ENCODE assay signal across 12 cellular contexts in genomic region chr14:70403335-70403734, GRCh38. TPM values are rescaled to one million over a fixed set of nuclear protein-coding genes. Genes with fewer than 3 reads are reported as not detected.
DNase-seq lines count a peak whose midpoint lies in the region; FAIRE-seq and TF ChIP-seq lines count a peak whose summit lies in the region.
"Not testable (repeated sequence)": the region's sequence is repeated elsewhere in the genome, so short reads cannot be mapped to it uniquely, and the experiment has no call there.
"Had no signal": no experiment of that assay in that cellular context is flagged by ENCODE, and none has a peak within 500 bp of the region (broad histone marks: within the 10 kb centered on the region; RNA-seq: fewer than 3 reads in every experiment).

No MANE protein-coding gene starts in this region.

- not testable (repeated sequence) for H3K9me3 Mint-ChIP-seq in nephron

- TF ChIP-seq POLR2A in endothelial cell of umbilical vein (IDR thresholded peaks at IDR 0.05; ENCODE audit: low read depth, low read length) = not testable (repeated sequence)

- H3K36me3 ChIP-seq in endothelial cell of umbilical vein (ENCODE audit: control insufficient read depth in 2 of 2, extremely low read depth in 1 of 2, insufficient read depth in 2 of 2, low read length in 2 of 2); hepatocyte (replicated peaks; ENCODE audit: insufficient read depth, low read depth); small intestine (ENCODE audit: control insufficient read depth in 2 of 2, insufficient read depth in 2 of 2, low read length in 2 of 2): not testable (repeated sequence)

- WGBS in hepatocyte (ENCODE audit: low lambda C conversion rate, missing lambda C conversion rate) = 39% methylated on average over 4 of the region's 4 CpGs
- WGBS in small intestine, 3 donors = 14 to 56% (median 46%) methylated on average over 4 of the region's 4 CpGs

- BruUV-seq in endothelial cell of umbilical vein (replicated peaks; lab: Mats Ljungman, UMichigan) = not testable (repeated sequence)

- H3K4me1 ChIP-seq in endothelial cell of umbilical vein (ENCODE audit: control insufficient read depth, extremely low read depth, insufficient read depth, low read length); hepatocyte (ENCODE audit: insufficient read depth); small intestine (ENCODE audit: control insufficient read depth in 2 of 2, insufficient read depth in 1 of 2, low read depth in 1 of 2, low read length in 1 of 2): not testable (repeated sequence)

- not testable (repeated sequence) for H3K9me1 ChIP-seq in endothelial cell of umbilical vein (replicated peaks; ENCODE audit: control insufficient read depth, extremely low read depth, insufficient read depth, low read length)

- H3K4me1 Mint-ChIP-seq in nephron = not testable (repeated sequence)

- H3K27ac Mint-ChIP-seq in nephron = not testable (repeated sequence)

- peak; percentile 63 for FAIRE-seq in endothelial cell of umbilical vein (lab: Jason Lieb, UNC)
- FAIRE-seq in small intestine (lab: Jason Lieb, UNC) = not testable (repeated sequence)

- not testable (repeated sequence) for H3K4me3 Mint-ChIP-seq in nephron

- not testable (repeated sequence) for H3K9ac ChIP-seq in endothelial cell of umbilical vein (replicated peaks; ENCODE audit: extremely low read depth, insufficient read depth, low read length)

- peak; percentile 41 for TF ChIP-seq CTCF in C4-2B (conservative IDR thresholded peaks at IDR 0.05)
- peak; percentile 12 for TF ChIP-seq CTCF in astrocyte of the cerebellum (IDR thresholded peaks at IDR 0.05; ENCODE audit: low read depth, low read length, missing control alignments)
- TF ChIP-seq CTCF in endothelial cell of umbilical vein (IDR thresholded peaks at IDR 0.05; ENCODE audit: extremely low read depth in 1 of 2, insufficient read depth in 1 of 2, low read depth in 1 of 2, low read length in 2 of 2) = not testable (repeated sequence)
- peak; percentile 42 for TF ChIP-seq CTCF in hepatocyte (IDR thresholded peaks at IDR 0.05; ENCODE audit: poor library complexity)
- peak in 2 of 3 experiments; percentile 14 to 36 for TF ChIP-seq CTCF in nephron (IDR thresholded peaks at IDR 0.05; ENCODE audit: unreplicated experiment in 3 of 3)

- in situ Hi-C loops in astrocyte of the cerebellum (cut with HindIII; ENCODE audit: low sequenced_read_pairs) = not testable (repeated sequence)

- H3K79me2 ChIP-seq in endothelial cell of umbilical vein (ENCODE audit: control insufficient read depth, insufficient read depth, low read length) = not testable (repeated sequence)
- peaks cover 66% of the 10 kb centered on the region for H3K79me2 ChIP-seq in hepatocyte

- not testable (repeated sequence) for H3K9me2 ChIP-seq in hepatocyte (replicated peaks; ENCODE audit: insufficient read depth)

- POLR2A ChIA-PET in endothelial cell of umbilical vein (lab: Charles Lee) = not testable (repeated sequence)

- not testable (repeated sequence) for H3K4me3 ChIP-seq in astrocyte of the cerebellum (ENCODE audit: low read depth, low read length); endothelial cell of umbilical vein (replicated peaks in 1 of 3; ENCODE audit: insufficient read depth in 1 of 3, low read depth in 1 of 3, low read length in 3 of 3); hepatocyte; small intestine (ENCODE audit: low read depth in 1 of 2, low read length in 2 of 2)

- not testable (repeated sequence) for H3K27me3 Mint-ChIP-seq in nephron (ENCODE audit: low read depth)

- DNase-seq in HUDEP-2 (lab: John Stamatoyannopoulos, UW; ENCODE audit: unreplicated experiment in 76 of 76) (peak in 53 of 76 experiments; percentile 0 to 73 (median 26)), OCI-M1 (lab: John Stamatoyannopoulos, UW) (peak; percentile 35), astrocyte of the cerebellum (ENCODE audit: low read depth) (peak; percentile 41), endothelial cell of umbilical vein (ENCODE audit: low read depth, low spot score) (peak; percentile 61), hepatocyte (ENCODE audit: low spot score) (peak; percentile 51), small intestine (peak; percentile 70)

- intact Hi-C loops in endothelial cell of umbilical vein (cut with micrococcal nuclease) = loop anchor here (10.0 kb wide), 1 partner anchor 319 kb away; no protein-coding TSS in a partner anchor

- peaks cover 25% of the 10 kb centered on the region for H3K36me3 Mint-ChIP-seq in nephron (ENCODE audit: low read depth)

- not testable (repeated sequence) for H3K4me2 ChIP-seq in endothelial cell of umbilical vein (ENCODE audit: insufficient read depth, low read length); hepatocyte

- H4K20me1 ChIP-seq in endothelial cell of umbilical vein (replicated peaks; ENCODE audit: control insufficient read depth, extremely low read depth, insufficient read depth, low read length); hepatocyte (ENCODE audit: insufficient read depth, poor library complexity, severe bottlenecking): not testable (repeated sequence)

- dilution Hi-C loops in endothelial cell of umbilical vein (cut with MboI; ENCODE audit: extremely low pct_ligation_motif_present, low sequenced_read_pairs) = not testable (repeated sequence)

- CTCF ChIA-PET in endothelial cell of umbilical vein (lab: Charles Lee) = interaction anchor here (0.9 to 1.4 kb wide), 2 partner anchors 9 to 316 kb away, joined by 3 to 8 read pairs; no protein-coding TSS in a partner anchor

- not testable (repeated sequence) for H3K27ac ChIP-seq in C4-2B; endothelial cell of umbilical vein (ENCODE audit: insufficient read depth, low read depth, low read length); small intestine (ENCODE audit: low read depth in 1 of 2, low read length in 1 of 2)
- H3K27ac ChIP-seq in hepatocyte = peak overlapping the region; percentile 47

- not testable (repeated sequence) for H3K9me3 ChIP-seq in endothelial cell of umbilical vein (replicated peaks; ENCODE audit: control insufficient read depth, insufficient read depth, low read length); hepatocyte (ENCODE audit: low read depth); small intestine (ENCODE audit: control insufficient read depth, low read depth)

- H2AFZ ChIP-seq in endothelial cell of umbilical vein (ENCODE audit: low read depth, low read length); hepatocyte: not testable (repeated sequence)

- H3K27me3 ChIP-seq in endothelial cell of umbilical vein (ENCODE audit: control insufficient read depth in 2 of 2, insufficient read depth in 2 of 2, low read length in 2 of 2); hepatocyte; small intestine (ENCODE audit: control insufficient read depth in 2 of 2, insufficient read depth in 2 of 2, low read length in 2 of 2): not testable (repeated sequence)

RNA-seq across cellular contexts. Expression of gene SYNJ2BP, which starts 13.6 kb away (rescaled TPM):
- total RNA-seq in endothelial cell of umbilical vein = 26.9 and 27.7 TPM in 2 replicates
- 7.5 and 13.1 TPM in 2 replicates for polyA plus RNA-seq in endothelial cell of umbilical vein
- 11.3 and 11.6 TPM in 2 replicates for polyA plus RNA-seq in endothelial cell of umbilical vein (2011; cell fraction: cytosol; rRNA removed)
- 11.1 and 14.9 TPM in 2 replicates for polyA plus RNA-seq in endothelial cell of umbilical vein (2011; cell fraction: nucleus; rRNA removed)
- polyA plus RNA-seq in endothelial cell of umbilical vein (2012) = 13.5 and 19.4 TPM in 2 replicates
- 16.4 and 20.2 TPM in 2 replicates for polyA minus RNA-seq in endothelial cell of umbilical vein
- 12.5 TPM for polyA minus RNA-seq in endothelial cell of umbilical vein (2011; cell fraction: cytosol; rRNA and poly(A)+ RNA removed)
- polyA minus RNA-seq in endothelial cell of umbilical vein (2011; cell fraction: nucleus; rRNA and poly(A)+ RNA removed) = 7.4 and 10.8 TPM in 2 replicates
- total RNA-seq in hepatocyte = 37.2 and 38.6 TPM in 2 replicates
- 25.9 and 35.5 TPM in 2 replicates for polyA plus RNA-seq in hepatocyte
- 10 to 100 TPM; 15.9 to 26.6 (median 17.2) TPM for polyA plus RNA-seq in small intestine

RNA-seq across cellular contexts. Expression of gene COX16, which starts 43.9 kb away (rescaled TPM):
- total RNA-seq in endothelial cell of umbilical vein (42.4 and 49.9 TPM in 2 replicates), hepatocyte (75.5 and 97.0 TPM in 2 replicates)
- polyA plus RNA-seq in endothelial cell of umbilical vein (8.8 and 13.3 TPM in 2 replicates), hepatocyte (105 and 113 TPM in 2 replicates), small intestine (10 to 100 TPM; 56.7 to 75.0 (median 69.1) TPM)
- polyA plus RNA-seq in endothelial cell of umbilical vein (2011; cell fraction: cytosol; rRNA removed) = 19.9 and 22.4 TPM in 2 replicates
- 6.5 and 8.1 TPM in 2 replicates for polyA plus RNA-seq in endothelial cell of umbilical vein (2011; cell fraction: nucleus; rRNA removed)
- 46.6 and 54.5 TPM in 2 replicates for polyA plus RNA-seq in endothelial cell of umbilical vein (2012)
- 10.9 and 11.1 TPM in 2 replicates for polyA minus RNA-seq in endothelial cell of umbilical vein
- polyA minus RNA-seq in endothelial cell of umbilical vein (2011; cell fraction: cytosol; rRNA and poly(A)+ RNA removed) = 18.0 TPM
- 5.8 TPM in 2 replicates for polyA minus RNA-seq in endothelial cell of umbilical vein (2011; cell fraction: nucleus; rRNA and poly(A)+ RNA removed)

RNA-seq across cellular contexts. Expression of gene ADAM21, which starts 48.6 kb away (rescaled TPM):
- not detected in 2 replicates for total RNA-seq in endothelial cell of umbilical vein
- polyA plus RNA-seq in endothelial cell of umbilical vein = 0.05 and 0.06 TPM in 2 replicates
- polyA plus RNA-seq in endothelial cell of umbilical vein (2011; cell fraction: cytosol; rRNA removed) = 0.03 and 0.10 TPM in 2 replicates
- 0.04 and 0.05 TPM in 2 replicates for polyA plus RNA-seq in endothelial cell of umbilical vein (2011; cell fraction: nucleus; rRNA removed)
- polyA plus RNA-seq in endothelial cell of umbilical vein (2012) = 0.12 TPM in 1 of 2 replicates, not detected in the other
- 0.08 and 0.32 TPM in 2 replicates for polyA minus RNA-seq in endothelial cell of umbilical vein
- not detected for polyA minus RNA-seq in endothelial cell of umbilical vein (2011; cell fraction: cytosol; rRNA and poly(A)+ RNA removed)
- not detected in 2 replicates for polyA minus RNA-seq in endothelial cell of umbilical vein (2011; cell fraction: nucleus; rRNA and poly(A)+ RNA removed)
- 0.43 TPM in 1 of 2 replicates, not detected in the other for total RNA-seq in hepatocyte
- 1.1 TPM in 1 of 2 replicates, not detected in the other for polyA plus RNA-seq in hepatocyte
- under 1 TPM in 1 of 3 donors, not detected in 2; 0.06 TPM for polyA plus RNA-seq in small intestine
- total RNA-seq: CD4-positive, CD25-positive, alpha-beta regulatory T cell; posterior vena cava; T-helper 17 cell; urinary bladder had no signal
